ENCODE assay signal across 14 cellular contexts in genomic region chr1:10046356-10047085, GRCh38. TPM values are rescaled to one million over a fixed set of nuclear protein-coding genes. Genes with fewer than 3 reads are reported as not detected.
A peak's percentile ranks its signal among the peaks of the same experiment; 100 is the strongest.
DNase-seq lines count a peak whose midpoint lies in the region; TF ChIP-seq lines count a peak whose summit lies in the region.
"Had no signal": no experiment of that assay in that cellular context is flagged by ENCODE, and none has a peak within 500 bp of the region (broad histone marks: within the 10 kb centered on the region; RNA-seq: fewer than 3 reads in every experiment).

No MANE protein-coding gene starts in this region.

- peaks cover 43% of the 10 kb centered on the region for H3K79me2 ChIP-seq in PC-9 (ENCODE audit: low read depth)

- intact Hi-C loops in Caco-2 (cut with micrococcal nuclease; ENCODE audit: unreplicated experiment) (no loop called here), left ventricle myocardium inferior (cut with micrococcal nuclease) (no loop called here), PC-9 (cut with micrococcal nuclease; ENCODE audit: unreplicated experiment) (no loop called here)

- no peaks in the 10 kb centered on the region for H3K27me3 Mint-ChIP-seq in Caco-2 (ENCODE audit: insufficient read depth, unreplicated experiment)

- BruUV-seq in Caco-2 (replicated peaks; lab: Mats Ljungman, UMichigan) (no TSS peak), PC-9 (replicated peaks; lab: Mats Ljungman, UMichigan) (no TSS peak)

- no peak overlapping the region for H3K4me3 ChIP-seq in Caco-2 (ENCODE audit: low read depth, low read length)
- peak overlapping the region; percentile 8 for H3K4me3 ChIP-seq in left ventricle myocardium inferior
- H3K4me3 ChIP-seq in rectal smooth muscle tissue (ENCODE audit: low read length) = no peak overlapping the region
- no peak overlapping the region for H3K4me3 ChIP-seq in PC-9

- H4K20me1 ChIP-seq in PC-9 (ENCODE audit: insufficient read depth) = no peaks in the 10 kb centered on the region

- peaks cover 9% of the 10 kb centered on the region for H3K4me1 Mint-ChIP-seq in Caco-2 (ENCODE audit: low read depth, unreplicated experiment)

- no peak overlapping the region for H3K9ac ChIP-seq in rectal smooth muscle tissue (ENCODE audit: low read length)
- H3K9ac ChIP-seq: KMS-11 had no signal

- H3K27me3 ChIP-seq in Caco-2 (replicated peaks; ENCODE audit: control insufficient read depth, insufficient read depth, low read length) = no peaks in the 10 kb centered on the region
- H3K27me3 ChIP-seq in left ventricle myocardium inferior (ENCODE audit: low read depth) = no peaks in the 10 kb centered on the region
- H3K27me3 ChIP-seq in rectal smooth muscle tissue (ENCODE audit: control insufficient read depth, insufficient read depth, low read length) = no peaks in the 10 kb centered on the region
- no peaks in the 10 kb centered on the region for H3K27me3 ChIP-seq in PC-9 (ENCODE audit: insufficient read depth, low read depth)
- H3K27me3 ChIP-seq: BE2C had no signal

- H3F3A ChIP-seq in PC-9 (ENCODE audit: insufficient read depth, low read depth) = no peaks in the 10 kb centered on the region

- CTCF ChIA-PET in Caco-2 (lab: Charles Lee) (interaction anchor here (0.8 kb wide), 1 partner anchor 12 kb away, joined by 3 read pairs; no protein-coding TSS in a partner anchor), PC-9 (lab: Charles Lee) (no interaction called here)

- H3K4me1 ChIP-seq in Caco-2 = no peaks in the 10 kb centered on the region
- H3K4me1 ChIP-seq in left ventricle myocardium inferior = peaks cover 68% of the 10 kb centered on the region
- peaks cover 18% of the 10 kb centered on the region for H3K4me1 ChIP-seq in rectal smooth muscle tissue (ENCODE audit: control insufficient read depth, insufficient read depth, low read length)
- no peaks in the 10 kb centered on the region for H3K4me1 ChIP-seq in PC-9 (replicated peaks; ENCODE audit: insufficient read depth)
- H3K4me1 ChIP-seq: BE2C had no signal

- no peak overlapping the region for H3K4me3 Mint-ChIP-seq in Caco-2 (ENCODE audit: unreplicated experiment)

- peaks cover 9% of the 10 kb centered on the region for H3K36me3 Mint-ChIP-seq in Caco-2 (ENCODE audit: insufficient read depth, unreplicated experiment)

- H3K9me2 ChIP-seq in PC-9 (ENCODE audit: insufficient read depth) = no peaks in the 10 kb centered on the region

- TF ChIP-seq CTCF in Caco-2 (IDR thresholded peaks at IDR 0.05; ENCODE audit: insufficient read depth in 1 of 2, low read depth in 1 of 2, low read length in 1 of 2, severe bottlenecking in 1 of 2, unreplicated experiment in 1 of 2) (no peak), left ventricle myocardium inferior (IDR thresholded peaks at IDR 0.05; ENCODE audit: borderline replicate concordance) (no peak), PC-9 (conservative IDR thresholded peaks at IDR 0.05) (no peak)

- no peak overlapping the region for H3K4me2 ChIP-seq in PC-9
- H3K4me2 ChIP-seq: KMS-11 had no signal

- H3K36me3 ChIP-seq in Caco-2 (ENCODE audit: control insufficient read depth, insufficient read depth, low read length) (no peaks in the 10 kb centered on the region), left ventricle myocardium inferior (peaks cover 10% of the 10 kb centered on the region), rectal smooth muscle tissue (ENCODE audit: control insufficient read depth, insufficient read depth, low read length) (no peaks in the 10 kb centered on the region), PC-9 (ENCODE audit: low read depth) (no peaks in the 10 kb centered on the region)
- H3K36me3 ChIP-seq: BE2C had no signal

- H3K9me3 Mint-ChIP-seq in Caco-2 (ENCODE audit: unreplicated experiment) = no peaks in the 10 kb centered on the region

- no peak for DNase-seq in Caco-2
- peak; percentile 62 for DNase-seq in astrocyte of the hippocampus (ENCODE audit: low read depth, low spot score)
- DNase-seq in left ventricle myocardium inferior = peak; percentile 33
- DNase-seq in PC-9 = no peak
- DNase-seq in NCI-H510A treated with DMSO at 0.1 percent for 48 hours (lab: John Stamatoyannopoulos, UW) = no peak
- no peak for DNase-seq in T1000 (lab: John Stamatoyannopoulos, UW)
- DNase-seq in GDM1 (lab: John Stamatoyannopoulos, UW) = no peak
- DNase-seq: activated CD4-positive, alpha-beta T cell treated with anti-CD3 and anti-CD28 coated beads for 4 hours; activated effector memory CD4-positive, alpha-beta T cell treated with Interleukin-2 at 50 U/mL for 16 hours; retina; SHP77 treated with DMSO at 0.1 percent for 48 hours had no signal

- H3K9me3 ChIP-seq in Caco-2 (no peaks in the 10 kb centered on the region), left ventricle myocardium inferior (replicated peaks) (no peaks in the 10 kb centered on the region), PC-9 (ENCODE audit: insufficient read depth, low read depth) (no peaks in the 10 kb centered on the region)
- H3K9me3 ChIP-seq: BE2C had no signal

- peak overlapping the region; percentile 10 for H3K27ac Mint-ChIP-seq in Caco-2 (ENCODE audit: unreplicated experiment)

- POLR2A ChIA-PET in Caco-2 (lab: Charles Lee) (interaction anchor here (0.6 kb wide), 2 partner anchors 13 to 38 kb away, joined by 3 read pairs; no protein-coding TSS in a partner anchor), PC-9 (lab: Charles Lee; ENCODE audit: unreplicated experiment) (interaction anchor here (0.6 to 0.7 kb wide), 2 partner anchors 17 to 168 kb away, joined by 4 to 5 read pairs; no protein-coding TSS in a partner anchor)

- H3K27ac ChIP-seq in left ventricle myocardium inferior (replicated peaks) (peak overlapping the region; percentile 64), rectal smooth muscle tissue (ENCODE audit: low read depth, low read length) (peak overlapping the region; percentile 15), PC-9 (no peak overlapping the region)
- H3K27ac ChIP-seq: KMS-11 had no signal

- no peak overlapping the region for H2AFZ ChIP-seq in PC-9

RNA-seq across cellular contexts. Expression of gene UBE4B, which starts 13.8 kb away (rescaled TPM):
- 40.2 and 40.3 TPM in 2 replicates for total RNA-seq in Caco-2 (2022)
- 80.3 TPM for total RNA-seq in left ventricle myocardium inferior
- total RNA-seq in PC-9 (2021) = 54.3 and 59.1 TPM in 2 replicates

RNA-seq across cellular contexts. Expression of gene RBP7, which starts 49.5 kb away (rescaled TPM):
- total RNA-seq in Caco-2 (2022) (10.3 and 11.7 TPM in 2 replicates), left ventricle myocardium inferior (23.1 TPM), PC-9 (2021) (0.61 and 1.8 TPM in 2 replicates)

Comparison
In these comparisons a context has a peak if more than half of its experiments do, and no peak if none do; other contexts are left out.
1. DNase-seq: peak in astrocyte of the hippocampus (single experiment) and left ventricle myocardium inferior (single experiment); none in Caco-2 (0 of 2), PC-9 (0 of 2), NCI-H510A treated with DMSO at 0.1 percent for 48 hours (single experiment), T1000 (single experiment) and GDM1 (single experiment).